ENCODE assay signal across 13 cellular contexts in genomic region chr14:95562892-95563685, GRCh38. TPM values are rescaled to one million over a fixed set of nuclear protein-coding genes. Genes with fewer than 3 reads are reported as not detected.
DNase-seq lines count a peak whose midpoint lies in the region; ATAC-seq lines count a peak whose summit lies in the region.
"Had no signal": no experiment of that assay in that cellular context is flagged by ENCODE, and none has a peak within 500 bp of the region (broad histone marks: within the 10 kb centered on the region; RNA-seq: fewer than 3 reads in every experiment).

No MANE protein-coding gene starts in this region.

- no peak for ATAC-seq in HG03135 (IDR thresholded peaks at IDR 0.05; ENCODE audit: unreplicated experiment)

- H3K4me1 ChIP-seq in adipocyte (ENCODE audit: control insufficient read depth, insufficient read depth, low read length): peaks cover 5% of the 10 kb centered on the region
- H3K4me1 ChIP-seq in skeletal muscle tissue (ENCODE audit: control insufficient read depth in 3 of 3, insufficient read depth in 3 of 3, low read length in 3 of 3): peaks cover 13 to 16% (median 15%) of the 10 kb centered on the region in 3 donors
- H3K4me1 ChIP-seq in effector memory CD4-positive, alpha-beta T cell (ENCODE audit: control insufficient read depth, insufficient read depth, low read length, poor library complexity, severe bottlenecking): no peaks in the 10 kb centered on the region

- no peaks in the 10 kb centered on the region for H3K36me3 ChIP-seq in adipocyte (ENCODE audit: control insufficient read depth, insufficient read depth, low read length, severe bottlenecking)
- no peaks in the 10 kb centered on the region for H3K36me3 ChIP-seq in skeletal muscle tissue (ENCODE audit: control insufficient read depth in 3 of 3, insufficient read depth in 3 of 3, low read length in 3 of 3)
- H3K36me3 ChIP-seq in effector memory CD4-positive, alpha-beta T cell (ENCODE audit: control insufficient read depth, insufficient read depth, low read length): no peaks in the 10 kb centered on the region
- H3K36me3 ChIP-seq: WERI-Rb-1 had no signal

- H3K4me3 ChIP-seq in adipocyte (ENCODE audit: low read length): peak overlapping the region; percentile 70
- H3K4me3 ChIP-seq in skeletal muscle tissue (ENCODE audit: low read length in 3 of 3): peak overlapping the region; percentile 15 to 60 (median 56)
- no peak overlapping the region for H3K4me3 ChIP-seq in effector memory CD4-positive, alpha-beta T cell (ENCODE audit: insufficient read depth, low read depth, low read length, poor library complexity, severe bottlenecking)
- H3K4me3 ChIP-seq: skin epidermis had no signal

- H3K27me3 ChIP-seq in adipocyte (replicated peaks; ENCODE audit: control insufficient read depth, insufficient read depth, low read length): peaks cover 12% of the 10 kb centered on the region
- H3K27me3 ChIP-seq in skeletal muscle tissue (ENCODE audit: control insufficient read depth in 3 of 3, insufficient read depth in 3 of 3, low read length in 3 of 3): no peaks in the 10 kb centered on the region
- no peaks in the 10 kb centered on the region for H3K27me3 ChIP-seq in effector memory CD4-positive, alpha-beta T cell (replicated peaks; ENCODE audit: control insufficient read depth, insufficient read depth, low read length, poor library complexity, severe bottlenecking)

- H3K9me3 ChIP-seq in adipocyte (ENCODE audit: control insufficient read depth, low read length) (no peaks in the 10 kb centered on the region), skeletal muscle tissue (ENCODE audit: control insufficient read depth in 3 of 3, low read length in 3 of 3) (no peaks in the 10 kb centered on the region)
- no peaks in the 10 kb centered on the region for H3K9me3 ChIP-seq in effector memory CD4-positive, alpha-beta T cell (ENCODE audit: control insufficient read depth, low read length)

- H3K9ac ChIP-seq in adipocyte (ENCODE audit: low read length) (no peak overlapping the region), skeletal muscle tissue (ENCODE audit: low read depth in 1 of 3, low read length in 3 of 3) (peak overlapping the region; percentile 20 to 51 (median 25))

- DNase-seq in HT1080 (ENCODE audit: low read depth) (peak; percentile 45), adipocyte (ENCODE audit: low read depth) (peak; percentile 57), kidney tubule cell (ENCODE audit: low spot score) (peak; percentile 20), posterior vena cava (ENCODE audit: low spot score) (no peak)
- no peak for DNase-seq in effector memory CD4-positive, alpha-beta T cell
- DNase-seq: activated T-cell treated with anti-CD3 and anti-CD28 coated beads, Interleukin-2, amount 50 U/mL, for 48 hours; central memory CD4-positive, alpha-beta T cell; NCI-H2029 treated with DMSO at 0.1 percent for 48 hours; WERI-Rb-1 had no signal

- H3K27ac ChIP-seq in skeletal muscle tissue (ENCODE audit: low read depth, low read length): no peak overlapping the region
- no peak overlapping the region for H3K27ac ChIP-seq in effector memory CD4-positive, alpha-beta T cell (ENCODE audit: insufficient read depth, low read length, poor library complexity, severe bottlenecking)
- H3K27ac ChIP-seq: skin epidermis, WERI-Rb-1 had no signal

- intact Hi-C loops in posterior vena cava (cut with DNase I): loop anchor here (5.0 to 10.0 kb wide), 3 partner anchors 209 to 429 kb away; no protein-coding TSS in a partner anchor

RNA-seq across cellular contexts. Expression of gene GLRX5, which starts 28.2 kb away (rescaled TPM):
- total RNA-seq in HT1080 (2014; rRNA removed; shearing (Covaris generic)): 112 and 114 TPM in 2 replicates
- 65.5 and 67.0 TPM in 2 replicates for polyA plus RNA-seq in HT1080 (2015; cell fraction: cytosol; rRNA removed)
- 14.3 and 14.4 TPM in 2 replicates for polyA plus RNA-seq in HT1080 (2015; cell fraction: nucleus; rRNA removed)
- total RNA-seq in skeletal muscle tissue (74.1 TPM), posterior vena cava (10 to 100 TPM; 21.7 to 25.6 TPM)

RNA-seq across cellular contexts. Expression of gene SYNE3, which starts 46.6 kb away (rescaled TPM):
- total RNA-seq in HT1080 (2014; rRNA removed; shearing (Covaris generic)): 2.3 and 2.4 TPM in 2 replicates
- 0.43 TPM in 2 replicates for polyA plus RNA-seq in HT1080 (2015; cell fraction: cytosol; rRNA removed)
- 4.0 and 5.1 TPM in 2 replicates for polyA plus RNA-seq in HT1080 (2015; cell fraction: nucleus; rRNA removed)
- total RNA-seq in skeletal muscle tissue (21.4 TPM), posterior vena cava (10 to 100 TPM; 35.7 to 40.0 TPM)
- total RNA-seq: HT-29 had no signal

Comparison
In these comparisons a context has a peak if more than half of its experiments do, and no peak if none do; other contexts are left out.
1. DNase-seq: peak in HT1080 (single experiment), adipocyte (single experiment) and kidney tubule cell (single experiment); none in effector memory CD4-positive, alpha-beta T cell (0 of 3) and posterior vena cava (single experiment).